8 cellular contexts compared by ENCODE assay signal in the genomic region with DNA sequence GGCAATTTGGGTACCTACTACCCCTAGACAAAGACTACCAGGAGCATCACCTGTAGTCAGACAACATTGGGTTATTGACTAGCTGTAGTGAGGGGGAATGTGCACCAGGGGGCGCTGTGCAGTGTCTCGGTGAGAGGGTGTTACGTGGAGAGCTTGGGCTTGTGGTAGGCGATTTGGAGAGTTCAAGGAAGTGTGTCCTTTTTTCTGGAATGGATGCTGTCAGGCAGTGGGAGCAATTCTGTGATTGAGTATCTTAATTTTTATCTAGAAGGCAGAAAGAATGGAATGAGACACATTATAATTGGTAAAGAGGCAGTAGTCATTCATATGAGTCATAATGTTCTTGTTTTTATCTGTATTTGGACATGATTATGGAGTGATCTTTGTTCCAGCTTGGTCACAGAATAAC.
A peak's percentile ranks its signal among the peaks of the same experiment; 100 is the strongest.
DNase-seq lines count a peak whose midpoint lies in the region; ATAC-seq and TF ChIP-seq lines count a peak whose summit lies in the region.

No MANE protein-coding gene starts in this region.

- TF ChIP-seq CTCF in DOHH2 (IDR thresholded peaks at IDR 0.05; ENCODE audit: low read depth, low read length, poor library complexity, severe bottlenecking) (peak; percentile 92), fibroblast of mammary gland (conservative IDR thresholded peaks at IDR 0.05; ENCODE audit: control insufficient read depth, insufficient read depth, low read depth, low read length) (peak; percentile 86), smooth muscle cell (IDR thresholded peaks at IDR 0.05; ENCODE audit: borderline replicate concordance, insufficient read depth, poor library complexity, severe bottlenecking) (peak; percentile 80)

- H3K4me3 Mint-ChIP-seq in activated CD4-positive, alpha-beta memory T cell treated with anti-CD3 and anti-CD28 coated beads, Interleukin-2, amount 10 ng/mL, durations not matched to agents 7 days and 5 days = no peak overlapping the region

- H3K27ac ChIP-seq in DOHH2 (ENCODE audit: low read depth, low read length) = no peak overlapping the region
- no peak overlapping the region for H3K27ac ChIP-seq in smooth muscle cell (ENCODE audit: low read depth)

- H3K4me3 ChIP-seq in DOHH2 (ENCODE audit: low read length) (no peak overlapping the region), fibroblast of mammary gland (ENCODE audit: control insufficient read depth, low read depth, low read length) (no peak overlapping the region), smooth muscle cell (no peak overlapping the region)

- H2AFZ ChIP-seq in smooth muscle cell (ENCODE audit: low read depth) = no peak overlapping the region

- CTCF ChIA-PET in activated CD4-positive, alpha-beta memory T cell treated with anti-CD3 and anti-CD28 coated beads, Interleukin-2, amount 10 ng/mL, durations not matched to agents 7 days and 5 days (lab: Charles Lee) = interaction anchor here (0.7 to 2.4 kb wide), 23 partner anchors 9 to 404 kb away, joined by 3 to 17 read pairs (median 4); no protein-coding TSS in a partner anchor

- H3K4me1 Mint-ChIP-seq in activated CD4-positive, alpha-beta memory T cell treated with anti-CD3 and anti-CD28 coated beads, Interleukin-2, amount 10 ng/mL, durations not matched to agents 7 days and 5 days = no peaks in the 10 kb centered on the region

- H3K4me2 ChIP-seq in DOHH2 (ENCODE audit: low read length) (no peak overlapping the region), smooth muscle cell (no peak overlapping the region)

- no peaks in the 10 kb centered on the region for H3K9me3 Mint-ChIP-seq in activated CD4-positive, alpha-beta memory T cell treated with anti-CD3 and anti-CD28 coated beads, Interleukin-2, amount 10 ng/mL, durations not matched to agents 7 days and 5 days

- H3K27me3 ChIP-seq in DOHH2 (ENCODE audit: control insufficient read depth, low read length) (no peaks in the 10 kb centered on the region), smooth muscle cell (ENCODE audit: low read depth) (no peaks in the 10 kb centered on the region)

- no peaks in the 10 kb centered on the region for H3K9me2 ChIP-seq in DOHH2 (replicated peaks; ENCODE audit: control insufficient read depth, low read length)

- in situ Hi-C loops in KBM-7 (cut with MboI; ENCODE audit: low pct_unique_long_range_greater_than_20kb, low sequenced_read_pairs) = no loop called here

- H4K20me1 ChIP-seq in DOHH2 (ENCODE audit: control insufficient read depth, insufficient read depth, low read depth, low read length) (no peaks in the 10 kb centered on the region), smooth muscle cell (ENCODE audit: low read depth) (no peaks in the 10 kb centered on the region)

- H3K27me3 Mint-ChIP-seq in activated CD4-positive, alpha-beta memory T cell treated with anti-CD3 and anti-CD28 coated beads, Interleukin-2, amount 10 ng/mL, durations not matched to agents 7 days and 5 days = no peaks in the 10 kb centered on the region

- H3K79me2 ChIP-seq in DOHH2 (ENCODE audit: control insufficient read depth, low read length) = no peaks in the 10 kb centered on the region
- no peaks in the 10 kb centered on the region for H3K79me2 ChIP-seq in smooth muscle cell (ENCODE audit: low read depth)

- H3K36me3 Mint-ChIP-seq in activated CD4-positive, alpha-beta memory T cell treated with anti-CD3 and anti-CD28 coated beads, Interleukin-2, amount 10 ng/mL, durations not matched to agents 7 days and 5 days (ENCODE audit: low read depth) = no peaks in the 10 kb centered on the region

- H3K36me3 ChIP-seq in DOHH2 (ENCODE audit: control insufficient read depth, low read length) (no peaks in the 10 kb centered on the region), smooth muscle cell (ENCODE audit: low read depth) (no peaks in the 10 kb centered on the region)

- no peak overlapping the region for H3K9ac ChIP-seq in smooth muscle cell (ENCODE audit: low read depth)

- H3K27ac Mint-ChIP-seq in activated CD4-positive, alpha-beta memory T cell treated with anti-CD3 and anti-CD28 coated beads, Interleukin-2, amount 10 ng/mL, durations not matched to agents 7 days and 5 days = no peak overlapping the region

- H3F3A ChIP-seq in DOHH2 (ENCODE audit: control insufficient read depth, insufficient read depth) (no peaks in the 10 kb centered on the region), smooth muscle cell (ENCODE audit: low read depth) (no peaks in the 10 kb centered on the region)

- no peaks in the 10 kb centered on the region for H3K4me1 ChIP-seq in DOHH2 (ENCODE audit: control insufficient read depth, low read length)
- H3K4me1 ChIP-seq in smooth muscle cell (ENCODE audit: low read depth) = no peaks in the 10 kb centered on the region

- POLR2A ChIA-PET in activated CD4-positive, alpha-beta memory T cell treated with anti-CD3 and anti-CD28 coated beads, Interleukin-2, amount 10 ng/mL, durations not matched to agents 7 days and 5 days (lab: Charles Lee) = interaction anchor here (0.6 kb wide), 1 partner anchor 70 kb away, joined by 3 read pairs; no protein-coding TSS in a partner anchor

- H3K9me3 ChIP-seq in DOHH2 (ENCODE audit: control insufficient read depth, insufficient read depth, low read length) = no peaks in the 10 kb centered on the region
- no peaks in the 10 kb centered on the region for H3K9me3 ChIP-seq in smooth muscle cell (replicated peaks; ENCODE audit: low read depth)

- 8% methylated on average over 4 of the region's 4 CpGs for WGBS in smooth muscle cell (ENCODE audit: low lambda C conversion rate)

- peak; percentile 21 for DNase-seq in KBM-7
- DNase-seq in activated CD4-positive, alpha-beta memory T cell treated with anti-CD3 and anti-CD28 coated beads, Interleukin-2, amount 10 ng/mL, durations not matched to agents 7 days and 5 days = peak; percentile 61
- peak; percentile 60 for DNase-seq in fibroblast of mammary gland (ENCODE audit: low read depth)
- DNase-seq in smooth muscle cell (lab: John Stamatoyannopoulos, UW; ENCODE audit: unreplicated experiment) = no peak
- DNase-seq in hepatic stellate cell (ENCODE audit: low spot score) = no peak

- peak; percentile 98 for ATAC-seq in GM21367 (IDR thresholded peaks at IDR 0.05; ENCODE audit: unreplicated experiment)
- ATAC-seq in HG03460 (IDR thresholded peaks at IDR 0.05; ENCODE audit: unreplicated experiment) = no peak

Comparison
In these comparisons a context has a peak if more than half of its experiments do, and no peak if none do; other contexts are left out.
1. DNase-seq: peak in KBM-7 (single experiment), activated CD4-positive, alpha-beta memory T cell treated with anti-CD3 and anti-CD28 coated beads, Interleukin-2, amount 10 ng/mL, durations not matched to agents 7 days and 5 days (single experiment) and fibroblast of mammary gland (single experiment); none in smooth muscle cell (single experiment) and hepatic stellate cell (single experiment).
2. Peak in every context shown above with its lines, with median percentiles within 50 percentile points of each other: CTCF ChIP-seq.